Comparison of ENCODE assay signal across 1 cellular context in the genomic region with DNA sequence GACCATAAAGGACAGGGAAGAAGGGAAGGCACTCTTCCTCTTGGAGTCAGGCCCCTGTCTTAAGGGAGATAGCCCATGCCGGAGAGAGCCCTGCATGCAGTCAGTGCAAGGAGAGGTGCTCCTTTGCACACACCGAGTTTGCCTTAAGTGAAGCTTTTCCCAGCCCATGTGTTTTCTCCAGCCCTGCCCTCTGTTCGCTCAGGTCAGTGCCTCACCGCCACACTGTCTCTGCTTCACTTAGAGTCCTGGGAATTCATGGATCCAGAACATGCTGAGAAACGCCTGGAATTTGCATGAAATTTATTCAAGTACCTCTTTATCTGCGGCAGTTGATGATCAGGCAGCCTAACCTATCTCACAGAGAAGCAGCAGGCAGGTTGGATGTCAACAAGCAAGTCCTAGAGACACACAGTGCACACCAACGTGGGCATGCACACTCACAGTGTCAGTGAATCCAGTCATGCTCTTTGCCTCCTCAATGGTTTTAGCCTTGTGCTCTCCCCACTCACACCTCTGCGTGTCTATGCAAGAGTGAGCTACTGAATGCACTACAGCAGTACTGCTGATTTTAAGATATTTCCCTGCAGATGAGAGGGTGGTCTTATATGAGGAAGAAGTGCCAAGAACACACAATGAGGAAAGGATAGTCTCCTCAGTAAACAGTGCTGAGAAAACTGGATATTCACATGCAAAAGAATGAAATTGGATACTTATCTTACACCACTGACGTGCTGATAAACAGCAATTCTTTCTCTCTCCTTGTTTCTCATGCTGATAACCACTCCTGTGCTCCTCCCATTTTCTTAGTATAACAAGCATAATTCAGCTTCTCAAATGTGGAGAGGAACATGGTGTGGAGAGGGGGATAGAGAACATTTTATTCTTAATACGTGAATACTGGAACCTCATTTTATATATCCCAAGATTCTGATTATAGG.
TF ChIP-seq lines count a peak whose summit lies in the region.

No MANE protein-coding gene starts in this region.

TF ChIP-seq in GM23338, 12 proteins besides CTCF, POLR2A, EP300 and RAD21 (continued from another document):
- TF ChIP-seq ZNF462 (CRISPR knock-in tag; IDR thresholded peaks at IDR 0.05) (no peak), EZH2phosphoT487 (IDR thresholded peaks at IDR 0.05; ENCODE audit: unreplicated experiment) (no peak), STAT1 (IDR thresholded peaks at IDR 0.05; ENCODE audit: unreplicated experiment) (no peak), NANOG (IDR thresholded peaks at IDR 0.05; ENCODE audit: borderline replicate concordance) (no peak), ETS1 (IDR thresholded peaks at IDR 0.05) (no peak), CREB1 (CRISPR knock-in tag; IDR thresholded peaks at IDR 0.05; ENCODE audit: low read depth) (no peak), EZH2 (IDR thresholded peaks at IDR 0.05; ENCODE audit: low read depth, unreplicated experiment) (no peak), JUNB (IDR thresholded peaks at IDR 0.05; ENCODE audit: unreplicated experiment) (no peak)
